Comparison of ENCODE assay signal across 27 cellular contexts in genomic region chr17:45743626-45744326, GRCh38. TPM values are rescaled to one million over a fixed set of nuclear protein-coding genes. Genes with fewer than 3 reads are reported as not detected.
"Had no signal": no experiment of that assay in that cellular context is flagged by ENCODE, and none has a peak within 500 bp of the region (broad histone marks: within the 10 kb centered on the region; RNA-seq: fewer than 3 reads in every experiment).

No MANE protein-coding gene starts in this region.

- H3K4me1 ChIP-seq: left lung had no signal

- ATAC-seq: activated CD8-positive, alpha-beta memory T cell treated with anti-CD3 and anti-CD28 coated beads, Interleukin-2, amount 10 ng/mL, durations not matched to agents 7 days and 5 days; activated CD8-positive, alpha-beta T cell treated with anti-CD3 and anti-CD28 coated beads for 36 hours; activated naive CD8-positive, alpha-beta T cell treated with anti-CD3 and anti-CD28 coated beads, Interleukin-2, amount 50 U/mL, for 24 hours; left lung; natural killer cell treated with Interleukin-12 subunit alpha and Interleukin-12 subunit beta and Interleukin-15 and Interleukin-18, amount 100 ng/mL, for 72 hours; sciatic nerve; T-cell had no signal

- H3K27me3 ChIP-seq: upper lobe of left lung had no signal

- H3K4me3 ChIP-seq: left lung, thoracic aorta, upper lobe of left lung had no signal

- H3K9me3 ChIP-seq: left lung, thoracic aorta, upper lobe of left lung had no signal

- H3K27ac ChIP-seq: left lung, parathyroid adenoma, thoracic aorta, upper lobe of left lung, WERI-Rb-1 had no signal

- H3K36me3 ChIP-seq: left lung, thoracic aorta, upper lobe of left lung, WERI-Rb-1 had no signal

- DNase-seq: activated CD4-positive, alpha-beta T cell treated with anti-CD3 and anti-CD28 coated beads, Interleukin-2, amount 10 ng/mL, durations not matched to agents 7 days and 5 days; activated CD4-positive, CD25-positive, alpha-beta regulatory T cell treated with anti-CD3 and anti-CD28 coated beads, Interleukin-2, amount 50 U/mL, for 72 hours; activated CD8-positive, alpha-beta memory T cell treated with anti-CD3 and anti-CD28 coated beads, Interleukin-2, amount 10 ng/mL, durations not matched to agents 7 days and 5 days; activated CD8-positive, alpha-beta T cell treated with anti-CD3 and anti-CD28 coated beads for 36 hours; activated gamma-delta T cell; activated naive CD4-positive, alpha-beta T cell treated with anti-CD3 and anti-CD28 coated beads, Interleukin-2, amount 50 U/mL, for 16 hours; activated naive CD8-positive, alpha-beta T cell treated with anti-CD3 and anti-CD28 coated beads, Interleukin-2, amount 50 U/mL, for 24 hours; effector CD4-positive, alpha-beta T cell; erythroblast; foreskin fibroblast; left lung; mammary epithelial cell; midbrain; stimulated activated CD4-positive, alpha-beta T cell treated with anti-CD3 and anti-CD28 coated beads, Interleukin-4, amount 100 ng/mL, for 1 hour; stimulated activated naive CD4-positive, alpha-beta T cell; T-cell; upper lobe of left lung; WERI-Rb-1 had no signal

- H3K9ac ChIP-seq: parathyroid adenoma had no signal

- H3K79me2 ChIP-seq: parathyroid adenoma had no signal

- H2AFZ ChIP-seq: parathyroid adenoma had no signal

RNA-seq across cellular contexts. Expression of gene CRHR1, which starts 40.3 kb away (rescaled TPM):
- total RNA-seq: activated CD4-positive, alpha-beta T cell treated with anti-CD3 and anti-CD28 coated beads, Interleukin-2, amount 10 ng/mL, durations not matched to agents 7 days and 5 days; activated CD8-positive, alpha-beta memory T cell treated with anti-CD3 and anti-CD28 coated beads, Interleukin-2, amount 10 ng/mL, durations not matched to agents 7 days and 5 days; activated CD8-positive, alpha-beta T cell treated with anti-CD3 and anti-CD28 coated beads for 36 hours; activated T-helper 1 cell treated with anti-CD3 and anti-CD28 coated beads, Interleukin-12 subunit alpha, Interleukin-12 subunit beta, Interleukin-2, Interleukin-4 antibody, amounts not matched to agents 30 ng/mL and 10 ng/mL and 1 ng/mL, durations not matched to agents 14 hours and 24 hours and 36 hours; chondrocyte; fibroblast of lung; glomerular endothelial cell; kidney epithelial cell; left lung; mammary epithelial cell; natural killer cell treated with Interleukin-12 subunit alpha and Interleukin-12 subunit beta and Interleukin-15 and Interleukin-18, amount 100 ng/mL, for 72 hours; T-cell; thoracic aorta; upper lobe of left lung had no signal
- polyA plus RNA-seq: fibroblast of lung, mammary epithelial cell had no signal
